In genomic region chr2:28995765-28996164, GRCh38 we compare ENCODE assay signal across 1 cellular context.
TF ChIP-seq lines count a peak whose summit lies in the region.

No MANE protein-coding gene starts in this region.

TF ChIP-seq in IMR-90, 13 proteins besides CTCF, POLR2A, EP300 and RAD21 (continued from another document):
- TF ChIP-seq USF2 (IDR thresholded peaks at IDR 0.05; ENCODE audit: low read depth, low read length) (no peak), RCOR1 (IDR thresholded peaks at IDR 0.05; ENCODE audit: insufficient replicate concordance, low read length) (no peak), RFX5 (IDR thresholded peaks at IDR 0.05; ENCODE audit: low read depth, low read length) (no peak), BHLHE40 (IDR thresholded peaks at IDR 0.05; ENCODE audit: low read depth, low read length) (no peak)
